Comparison of ENCODE assay signal across 8 cellular contexts in genomic region chr7:135976312-135977019, GRCh38. TPM values are rescaled to one million over a fixed set of nuclear protein-coding genes. Genes with fewer than 3 reads are reported as not detected.
DNase-seq lines count a peak whose midpoint lies in the region; ATAC-seq and TF ChIP-seq lines count a peak whose summit lies in the region.

No MANE protein-coding gene starts in this region.

- no peaks in the 10 kb centered on the region for H3K36me3 ChIP-seq in Caco-2 (ENCODE audit: control insufficient read depth, insufficient read depth, low read length)

- DNase-seq in Caco-2 (peak; percentile 52 to 60), foreskin fibroblast (no peak), osteocyte (ENCODE audit: extremely low spot score, unreplicated experiment) (no peak), AG08395 (ENCODE audit: low spot score) (no peak), GM03348 (ENCODE audit: low spot score) (no peak)
- no peak for DNase-seq in activated T-cell treated with anti-CD3 and anti-CD28 coated beads, Interleukin-2, amount 50 U/mL, for 24 hours

- no peaks in the 10 kb centered on the region for H3K9me3 ChIP-seq in Caco-2

- H3K4me3 ChIP-seq in Caco-2 (ENCODE audit: low read depth, low read length) (peak overlapping the region; percentile 90), foreskin fibroblast (ENCODE audit: low read depth in 1 of 2, low read length in 2 of 2) (peak overlapping the region; percentile 92 to 93)

- H3K4me3 Mint-ChIP-seq in Caco-2 (ENCODE audit: unreplicated experiment) (peak overlapping the region; percentile 79), IgD-negative memory B cell (peak overlapping the region; percentile 94 to 98 (median 97)), osteocyte (ENCODE audit: unreplicated experiment) (peak overlapping the region; percentile 94)
- peak overlapping the region; percentile 99 for H3K4me3 Mint-ChIP-seq in activated T-cell treated with anti-CD3 and anti-CD28 coated beads, Interleukin-2, amount 50 U/mL, for 24 hours

- intact Hi-C loops in Caco-2 (cut with micrococcal nuclease; ENCODE audit: unreplicated experiment), result loop anchor here (1.0 kb wide), 2 partner anchors 24 to 47 kb away; no protein-coding TSS in a partner anchor

- H3K27me3 ChIP-seq in Caco-2 (replicated peaks; ENCODE audit: control insufficient read depth, insufficient read depth, low read length), result no peaks in the 10 kb centered on the region

- peaks cover 9% of the 10 kb centered on the region; the same call in 1 of the 2 replicates for H3K4me1 ChIP-seq in Caco-2

- peak; percentile 15 for ATAC-seq in GM21367 (IDR thresholded peaks at IDR 0.05; ENCODE audit: unreplicated experiment)

- peaks cover 31% of the 10 kb centered on the region for H3K4me1 Mint-ChIP-seq in Caco-2 (ENCODE audit: low read depth, unreplicated experiment)
- H3K4me1 Mint-ChIP-seq in IgD-negative memory B cell, result peaks cover 45 to 60% (median 53%) of the 10 kb centered on the region in 3 donors
- peaks cover 76% of the 10 kb centered on the region for H3K4me1 Mint-ChIP-seq in activated T-cell treated with anti-CD3 and anti-CD28 coated beads, Interleukin-2, amount 50 U/mL, for 24 hours (ENCODE audit: low read depth)
- H3K4me1 Mint-ChIP-seq in osteocyte (ENCODE audit: unreplicated experiment), result peaks cover 27% of the 10 kb centered on the region

- CTCF ChIA-PET in Caco-2 (lab: Charles Lee), result no interaction called here

- H3K27ac Mint-ChIP-seq in Caco-2 (ENCODE audit: unreplicated experiment) (peak overlapping the region; percentile 70), IgD-negative memory B cell (peak overlapping the region; percentile 94 to 98 (median 98)), osteocyte (ENCODE audit: unreplicated experiment) (peak overlapping the region; percentile 90)
- H3K27ac Mint-ChIP-seq in activated T-cell treated with anti-CD3 and anti-CD28 coated beads, Interleukin-2, amount 50 U/mL, for 24 hours, result peak overlapping the region; percentile 94

- TSS peak; percentile 45 for BruUV-seq in Caco-2 (replicated peaks; lab: Mats Ljungman, UMichigan)

- POLR2A ChIA-PET in Caco-2 (lab: Charles Lee), result no interaction called here

- H3K36me3 Mint-ChIP-seq in Caco-2 (ENCODE audit: insufficient read depth, unreplicated experiment), result peaks cover 27% of the 10 kb centered on the region
- H3K36me3 Mint-ChIP-seq in IgD-negative memory B cell, result peaks cover 9% of the 10 kb centered on the region
- peaks cover 48% of the 10 kb centered on the region for H3K36me3 Mint-ChIP-seq in activated T-cell treated with anti-CD3 and anti-CD28 coated beads, Interleukin-2, amount 50 U/mL, for 24 hours (ENCODE audit: low read depth)
- H3K36me3 Mint-ChIP-seq in osteocyte (ENCODE audit: unreplicated experiment), result peaks cover 2% of the 10 kb centered on the region

- H3K9me3 Mint-ChIP-seq in Caco-2 (ENCODE audit: unreplicated experiment) (no peaks in the 10 kb centered on the region), IgD-negative memory B cell (peaks cover 0 to 2% (median 0%) of the 10 kb centered on the region in 3 donors), osteocyte (ENCODE audit: unreplicated experiment) (no peaks in the 10 kb centered on the region)
- no peaks in the 10 kb centered on the region for H3K9me3 Mint-ChIP-seq in activated T-cell treated with anti-CD3 and anti-CD28 coated beads, Interleukin-2, amount 50 U/mL, for 24 hours

- no peak for TF ChIP-seq CTCF in Caco-2 (IDR thresholded peaks at IDR 0.05; ENCODE audit: insufficient read depth in 1 of 2, low read depth in 1 of 2, low read length in 1 of 2, severe bottlenecking in 1 of 2, unreplicated experiment in 1 of 2)
- TF ChIP-seq CTCF in foreskin fibroblast (IDR thresholded peaks at IDR 0.05; ENCODE audit: low read depth, low read length), result no peak
- TF ChIP-seq CTCF in osteocyte (IDR thresholded peaks at IDR 0.05), result no peak

- no peaks in the 10 kb centered on the region for H3K27me3 Mint-ChIP-seq in Caco-2 (ENCODE audit: insufficient read depth, unreplicated experiment)
- H3K27me3 Mint-ChIP-seq in IgD-negative memory B cell, result peaks cover 2% of the 10 kb centered on the region
- H3K27me3 Mint-ChIP-seq in activated T-cell treated with anti-CD3 and anti-CD28 coated beads, Interleukin-2, amount 50 U/mL, for 24 hours, result no peaks in the 10 kb centered on the region
- no peaks in the 10 kb centered on the region for H3K27me3 Mint-ChIP-seq in osteocyte (ENCODE audit: unreplicated experiment)

RNA-seq across cellular contexts. Expression of gene MTPN, which starts 0.7 kb away (rescaled TPM):
- total RNA-seq in Caco-2 (2022) (136 and 138 TPM in 2 replicates), osteocyte (137 and 140 TPM in 2 replicates)
- polyA plus RNA-seq in IgD-negative memory B cell, result 235 TPM

Comparison
In these comparisons a context has a peak if more than half of its experiments do, and no peak if none do; other contexts are left out.
1. DNase-seq: peak in Caco-2 (2 of 2); none in activated T-cell treated with anti-CD3 and anti-CD28 coated beads, Interleukin-2, amount 50 U/mL, for 24 hours (single experiment), foreskin fibroblast (0 of 2), osteocyte (single experiment), AG08395 (single experiment) and GM03348 (single experiment).
2. Peak in every context shown above with its lines, with median percentiles within 50 percentile points of each other: H3K27ac Mint-ChIP-seq and H3K4me3 Mint-ChIP-seq.